Comparison of ENCODE assay signal across 11 cellular contexts in the genomic region with DNA sequence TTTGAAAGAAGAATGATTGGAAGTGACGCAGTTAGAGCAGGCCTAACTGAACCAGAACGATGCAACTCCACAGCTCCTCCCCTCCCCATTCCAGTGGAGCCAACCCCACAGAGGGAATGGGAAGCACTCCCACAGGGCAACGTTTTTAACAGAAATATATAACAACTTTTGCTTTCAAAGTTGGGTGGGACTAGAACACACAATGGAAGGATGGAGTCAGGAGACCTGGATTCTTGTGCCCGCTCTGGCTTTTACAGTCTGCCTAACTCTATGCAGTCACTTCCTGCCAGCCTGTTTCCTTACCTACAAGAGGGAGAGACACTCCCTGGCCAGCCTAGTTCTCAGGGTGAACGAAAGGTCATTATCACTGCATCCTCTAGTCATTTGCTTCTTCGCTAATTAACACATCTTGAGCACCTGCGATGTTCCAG.
DNase-seq lines count a peak whose midpoint lies in the region; ATAC-seq and TF ChIP-seq lines count a peak whose summit lies in the region.
"Had no signal": no experiment of that assay in that cellular context is flagged by ENCODE, and none has a peak within 500 bp of the region (broad histone marks: within the 10 kb centered on the region; RNA-seq: fewer than 3 reads in every experiment).

No MANE protein-coding gene starts in this region.

- H3K9me3 Mint-ChIP-seq in CD4-positive, alpha-beta T cell = no peaks in the 10 kb centered on the region
- H3K9me3 Mint-ChIP-seq in activated B cell treated with CpG ODN at 0.5 μM for 24 hours = no peaks in the 10 kb centered on the region
- H3K9me3 Mint-ChIP-seq in activated CD4-positive, alpha-beta T cell treated with anti-CD3 and anti-CD28 coated beads for 36 hours (ENCODE audit: low read depth) = no peaks in the 10 kb centered on the region
- H3K9me3 Mint-ChIP-seq: naive B cell had no signal

- CTCF ChIA-PET in CD4-positive, alpha-beta T cell (lab: Charles Lee) = no interaction called here
- CTCF ChIA-PET in activated B cell treated with CpG ODN at 0.5 μM for 24 hours (lab: Charles Lee) = no interaction called here
- CTCF ChIA-PET in activated CD4-positive, alpha-beta T cell treated with anti-CD3 and anti-CD28 coated beads for 36 hours (lab: Charles Lee) = no interaction called here

- TF ChIP-seq POLR2A in sigmoid colon (IDR thresholded peaks at IDR 0.05) = no peak
- TF ChIP-seq POLR2A in testis (IDR thresholded peaks at IDR 0.05) = no peak

- no peak overlapping the region for H3K27ac ChIP-seq in CD4-positive, alpha-beta T cell (ENCODE audit: low read depth, low read length)
- peak overlapping the region; percentile 76 to 94 (median 90) for H3K27ac ChIP-seq in sigmoid colon
- H3K27ac ChIP-seq in testis = peak overlapping the region in 1 of 2 donors; percentile 7

- no peak overlapping the region for H3K4me3 ChIP-seq in sigmoid colon
- H3K4me3 ChIP-seq in testis = no peak overlapping the region

- peak overlapping the region; percentile 5 for H3K27ac Mint-ChIP-seq in CD4-positive, alpha-beta T cell
- peak overlapping the region; percentile 18 for H3K27ac Mint-ChIP-seq in activated B cell treated with CpG ODN at 0.5 μM for 24 hours
- H3K27ac Mint-ChIP-seq in activated CD4-positive, alpha-beta T cell treated with anti-CD3 and anti-CD28 coated beads for 36 hours = no peak overlapping the region

- H3K36me3 Mint-ChIP-seq in CD4-positive, alpha-beta T cell (ENCODE audit: low read depth) = peaks cover 16% of the 10 kb centered on the region
- H3K36me3 Mint-ChIP-seq in activated B cell treated with CpG ODN at 0.5 μM for 24 hours (ENCODE audit: low read depth) = peaks cover 8% of the 10 kb centered on the region
- peaks cover 4% of the 10 kb centered on the region for H3K36me3 Mint-ChIP-seq in activated CD4-positive, alpha-beta T cell treated with anti-CD3 and anti-CD28 coated beads for 36 hours (ENCODE audit: low read depth)
- H3K36me3 Mint-ChIP-seq: naive B cell had no signal

- no peak for TF ChIP-seq EP300 in sigmoid colon (IDR thresholded peaks at IDR 0.05)

- peaks cover 0 to 79% (median 74%) of the 10 kb centered on the region in 4 donors for H3K4me1 ChIP-seq in sigmoid colon
- H3K4me1 ChIP-seq in testis = peaks cover 52% of the 10 kb centered on the region

- H3K27me3 Mint-ChIP-seq in CD4-positive, alpha-beta T cell = no peaks in the 10 kb centered on the region
- H3K27me3 Mint-ChIP-seq in activated B cell treated with CpG ODN at 0.5 μM for 24 hours = no peaks in the 10 kb centered on the region
- no peaks in the 10 kb centered on the region for H3K27me3 Mint-ChIP-seq in activated CD4-positive, alpha-beta T cell treated with anti-CD3 and anti-CD28 coated beads for 36 hours
- H3K27me3 Mint-ChIP-seq: naive B cell had no signal

- no peak for ATAC-seq in CD4-positive, alpha-beta T cell (ENCODE audit: poor library complexity)
- ATAC-seq in activated B cell treated with CpG ODN at 0.5 μM for 24 hours (ENCODE audit: low read depth) (no peak), left ventricle myocardium superior (peak; percentile 28)
- no peak for ATAC-seq in activated CD4-positive, alpha-beta T cell treated with anti-CD3 and anti-CD28 coated beads for 36 hours

- H3K36me3 ChIP-seq in sigmoid colon = no peaks in the 10 kb centered on the region
- H3K36me3 ChIP-seq in testis (ENCODE audit: low read depth, missing control alignments) = no peaks in the 10 kb centered on the region

- DNase-seq in CD4-positive, alpha-beta T cell = no peak
- DNase-seq in activated B cell treated with CpG ODN at 0.5 μM for 24 hours = no peak
- DNase-seq in left ventricle myocardium superior = no peak
- DNase-seq in sigmoid colon = no peak
- DNase-seq in activated CD4-positive, alpha-beta T cell treated with anti-CD3 and anti-CD28 coated beads for 36 hours = no peak
- DNase-seq in testis = no peak
- no peak for DNase-seq in NCI-H524 treated with DMSO at 0.1 percent for 48 hours (lab: John Stamatoyannopoulos, UW)
- no peak for DNase-seq in H4 (ENCODE audit: low spot score)
- DNase-seq: effector CD8-positive, alpha-beta T cell; MV-4-11; naive B cell had no signal

- POLR2A ChIA-PET in CD4-positive, alpha-beta T cell (lab: Charles Lee) = no interaction called here
- POLR2A ChIA-PET in activated B cell treated with CpG ODN at 0.5 μM for 24 hours (lab: Charles Lee) = interaction anchor here (1.3 to 1.4 kb wide), 2 partner anchors 8 to 17 kb away, joined by 3 to 4 read pairs; no protein-coding TSS in a partner anchor
- POLR2A ChIA-PET in activated CD4-positive, alpha-beta T cell treated with anti-CD3 and anti-CD28 coated beads for 36 hours (lab: Charles Lee) = interaction anchor here (0.7 kb wide), 1 partner anchor 9 kb away, joined by 3 read pairs; no protein-coding TSS in a partner anchor

- H3K4me3 Mint-ChIP-seq in CD4-positive, alpha-beta T cell = no peak overlapping the region
- H3K4me3 Mint-ChIP-seq in activated B cell treated with CpG ODN at 0.5 μM for 24 hours = no peak overlapping the region
- H3K4me3 Mint-ChIP-seq in activated CD4-positive, alpha-beta T cell treated with anti-CD3 and anti-CD28 coated beads for 36 hours = no peak overlapping the region

- no peaks in the 10 kb centered on the region for H3K9me3 ChIP-seq in CD4-positive, alpha-beta T cell (ENCODE audit: control insufficient read depth, low read length)
- H3K9me3 ChIP-seq in sigmoid colon = no peaks in the 10 kb centered on the region
- H3K9me3 ChIP-seq in testis = no peaks in the 10 kb centered on the region

- no peak for TF ChIP-seq CTCF in CD4-positive, alpha-beta T cell (IDR thresholded peaks at IDR 0.05)
- no peak for TF ChIP-seq CTCF in activated B cell treated with CpG ODN at 0.5 μM for 24 hours (IDR thresholded peaks at IDR 0.05)
- TF ChIP-seq CTCF in sigmoid colon (IDR thresholded peaks at IDR 0.05) = no peak
- no peak for TF ChIP-seq CTCF in testis (IDR thresholded peaks at IDR 0.05)

- no peaks in the 10 kb centered on the region for H3K27me3 ChIP-seq in CD4-positive, alpha-beta T cell (ENCODE audit: control insufficient read depth, insufficient read depth, low read length)
- no peaks in the 10 kb centered on the region for H3K27me3 ChIP-seq in sigmoid colon
- H3K27me3 ChIP-seq in testis = no peaks in the 10 kb centered on the region

- peaks cover 54% of the 10 kb centered on the region for H3K4me1 Mint-ChIP-seq in CD4-positive, alpha-beta T cell (ENCODE audit: low read depth)
- H3K4me1 Mint-ChIP-seq in activated B cell treated with CpG ODN at 0.5 μM for 24 hours = peaks cover 55% of the 10 kb centered on the region
- peaks cover 46% of the 10 kb centered on the region for H3K4me1 Mint-ChIP-seq in activated CD4-positive, alpha-beta T cell treated with anti-CD3 and anti-CD28 coated beads for 36 hours

- 25 to 54% methylated on average over 7 of the region's 7 CpGs for WGBS in sigmoid colon, 2 donors
- 61 to 67% methylated on average over 7 of the region's 7 CpGs for WGBS in testis, 2 donors

- intact Hi-C loops in CD4-positive, alpha-beta T cell (cut with DNase I, micrococcal nuclease) = no loop called here
- intact Hi-C loops in activated B cell treated with CpG ODN at 0.5 μM for 24 hours (cut with micrococcal nuclease) (no loop called here), left ventricle myocardium superior (cut with micrococcal nuclease) (no loop called here), sigmoid colon (cut with DNase I) (no loop called here), testis (cut with DNase I; ENCODE audit: low total_unique reads) (no loop called here)
- intact Hi-C loops in activated CD4-positive, alpha-beta T cell treated with anti-CD3 and anti-CD28 coated beads for 36 hours (cut with DNase I, micrococcal nuclease) = no loop called here
